In the genomic region with DNA sequence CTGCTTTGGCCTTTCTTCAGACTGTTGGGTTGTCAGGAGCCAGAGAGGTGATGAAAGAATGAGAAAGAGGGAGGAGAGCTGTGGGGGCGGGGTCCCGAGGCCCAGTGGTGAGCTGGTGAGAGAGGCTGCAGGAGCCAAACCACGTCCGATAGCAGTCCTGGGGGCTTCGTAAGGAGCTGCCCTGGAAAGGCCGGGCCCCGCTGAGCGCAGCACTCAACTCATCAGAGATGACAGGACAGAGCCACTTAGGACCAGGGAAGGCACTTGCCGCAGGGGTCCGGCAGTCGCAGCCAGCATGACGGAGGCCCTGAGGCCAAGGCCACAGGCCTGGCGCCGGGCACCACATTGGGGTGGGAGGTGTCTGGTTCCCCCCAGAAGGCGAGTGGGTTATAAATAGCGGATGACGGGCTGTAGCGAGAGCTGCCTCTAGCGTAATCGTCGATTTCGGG, we compare ENCODE assay signal across 19 cellular contexts.
DNase-seq lines count a peak whose midpoint lies in the region; ATAC-seq and TF ChIP-seq lines count a peak whose summit lies in the region.
"Had no signal": no experiment of that assay in that cellular context is flagged by ENCODE, and none has a peak within 500 bp of the region (broad histone marks: within the 10 kb centered on the region; RNA-seq: fewer than 3 reads in every experiment).

No MANE protein-coding gene starts in this region.

- TF ChIP-seq CTCF in psoas muscle (IDR thresholded peaks at IDR 0.05) = no peak
- TF ChIP-seq CTCF in smooth muscle cell (IDR thresholded peaks at IDR 0.05; ENCODE audit: borderline replicate concordance, insufficient read depth, poor library complexity, severe bottlenecking) = no peak

- intact Hi-C loops in left cardiac atrium (cut with DNase I) (no loop called here), psoas muscle (cut with DNase I) (no loop called here)

- H3F3A ChIP-seq in smooth muscle cell (ENCODE audit: low read depth) = no peaks in the 10 kb centered on the region

- H3K36me3 ChIP-seq in psoas muscle (ENCODE audit: insufficient read depth in 1 of 2, low read depth in 1 of 2) = no peaks in the 10 kb centered on the region
- H3K36me3 ChIP-seq in smooth muscle cell (ENCODE audit: low read depth) = no peaks in the 10 kb centered on the region

- 85 to 94% (median 92%) methylated on average over 22 of the region's 22 CpGs for WGBS in psoas muscle, 3 donors
- 91% methylated on average over 22 of the region's 22 CpGs for WGBS in smooth muscle cell (ENCODE audit: low lambda C conversion rate)

- H3K27me3 ChIP-seq in psoas muscle (ENCODE audit: insufficient read depth in 3 of 3, low read length in 2 of 3) (no peaks in the 10 kb centered on the region), smooth muscle cell (ENCODE audit: low read depth) (no peaks in the 10 kb centered on the region)

- no peak overlapping the region for H2AFZ ChIP-seq in smooth muscle cell (ENCODE audit: low read depth)

- no peak overlapping the region for H3K4me3 ChIP-seq in psoas muscle
- no peak overlapping the region for H3K4me3 ChIP-seq in smooth muscle cell

- H3K27ac ChIP-seq in psoas muscle (peak overlapping the region; percentile 96), smooth muscle cell (ENCODE audit: low read depth) (no peak overlapping the region)
- H3K27ac ChIP-seq: 22Rv1, HL-60 had no signal

- peak; percentile 7 for DNase-seq in ELF-1 (ENCODE audit: low read depth, low spot score)
- DNase-seq in cerebellum (ENCODE audit: low spot score) = peak; percentile 76
- DNase-seq in left cardiac atrium = peak; percentile 71
- peak; percentile 37 to 84 for DNase-seq in psoas muscle
- DNase-seq in D341Med (ENCODE audit: low spot score) = no peak
- no peak for DNase-seq in MV-4-11 (lab: John Stamatoyannopoulos, UW)
- no peak for DNase-seq in NAMALWA (ENCODE audit: low spot score)
- DNase-seq in smooth muscle cell (lab: John Stamatoyannopoulos, UW; ENCODE audit: unreplicated experiment) = no peak
- DNase-seq: COR-L47, GF-D8, IMR-90, Karpas-422, NCI-H1092 treated with DMSO at 0.1 percent for 48 hours, NCI-H146, NCI-H2029 treated with DMSO at 0.1 percent for 48 hours, OCI-M1, SIG-M5 had no signal

- no peak overlapping the region for H3K4me2 ChIP-seq in smooth muscle cell

- no peak overlapping the region for H3K9ac ChIP-seq in smooth muscle cell (ENCODE audit: low read depth)

- H3K4me1 ChIP-seq in psoas muscle (peaks cover 53% of the 10 kb centered on the region), smooth muscle cell (ENCODE audit: low read depth) (no peaks in the 10 kb centered on the region)

- no peaks in the 10 kb centered on the region for H3K9me3 ChIP-seq in psoas muscle
- H3K9me3 ChIP-seq in smooth muscle cell (replicated peaks; ENCODE audit: low read depth) = no peaks in the 10 kb centered on the region

- no peaks in the 10 kb centered on the region for H3K79me2 ChIP-seq in smooth muscle cell (ENCODE audit: low read depth)

- H4K20me1 ChIP-seq in smooth muscle cell (ENCODE audit: low read depth) = peaks cover 66% of the 10 kb centered on the region

- peak; percentile 45 to 56 for ATAC-seq in left cardiac atrium
- ATAC-seq in psoas muscle = peak; percentile 19 to 61 (median 44)

Comparison
In these comparisons a context has a peak if more than half of its experiments do, and no peak if none do; other contexts are left out.
1. DNase-seq: peak in ELF-1 (single experiment), cerebellum (single experiment), left cardiac atrium (single experiment) and psoas muscle (2 of 2); none in D341Med (single experiment), MV-4-11 (single experiment), NAMALWA (single experiment) and smooth muscle cell (single experiment).